Comparison of ENCODE assay signal across 8 cellular contexts in genomic region chr14:23469127-23469905, GRCh38. TPM values are rescaled to one million over a fixed set of nuclear protein-coding genes. Genes with fewer than 3 reads are reported as not detected.
DNase-seq lines count a peak whose midpoint lies in the region; ATAC-seq and TF ChIP-seq lines count a peak whose summit lies in the region.

TSS of gene NGDN (plus strand) at chr14:23469703. CDS start at chr14:23469716, 13 bp downstream.

- H3K4me3 ChIP-seq in H7 (ENCODE audit: insufficient read depth, low read depth, low read length) (peak within 1 kb of the TSS; percentile 66), Loucy (ENCODE audit: low read length, poor library complexity, severe bottlenecking) (peak within 1 kb of the TSS; percentile 98), fibroblast of the aortic adventitia (ENCODE audit: low read depth, low read length) (peak within 1 kb of the TSS; percentile 97)

- H3K9ac ChIP-seq in Loucy (ENCODE audit: low read depth, low read length, poor library complexity, severe bottlenecking): peak within 1 kb of the TSS; percentile 83

- peaks cover 23% of the 10 kb centered on the region for H3K79me2 ChIP-seq in Loucy (ENCODE audit: insufficient read depth, low read length)

- H3K9me3 Mint-ChIP-seq in nephron: no peaks in the 10 kb centered on the region
- H3K9me3 Mint-ChIP-seq in stimulated activated naive CD8-positive, alpha-beta T cell treated with anti-CD3 and anti-CD28 coated beads, Interleukin-15, amount 100 ng/mL, for 72 hours: no peaks in the 10 kb centered on the region

- H3K27me3 ChIP-seq in H7 (ENCODE audit: control insufficient read depth, insufficient read depth, low read length) (no peaks in the 10 kb centered on the region; the same call in 1 of the 2 replicates), Loucy (ENCODE audit: insufficient read depth, low read length, poor library complexity, severe bottlenecking) (peaks cover 4% of the 10 kb centered on the region)

- H3K27ac Mint-ChIP-seq in nephron: no peak within 1 kb of the TSS
- H3K27ac Mint-ChIP-seq in stimulated activated naive CD8-positive, alpha-beta T cell treated with anti-CD3 and anti-CD28 coated beads, Interleukin-15, amount 100 ng/mL, for 72 hours: no peak within 1 kb of the TSS

- H3K36me3 ChIP-seq in H7 (replicated peaks; ENCODE audit: control insufficient read depth, insufficient read depth, low read length) (peaks cover 10% of the 10 kb centered on the region), Loucy (ENCODE audit: insufficient read depth, low read length) (peaks cover 7% of the 10 kb centered on the region; the same call in 1 of the 2 replicates)

- no peaks in the 10 kb centered on the region for H3K9me3 ChIP-seq in Loucy (ENCODE audit: insufficient read depth, low read depth, low read length)

- ATAC-seq in stimulated activated naive CD8-positive, alpha-beta T cell treated with anti-CD3 and anti-CD28 coated beads, Interleukin-15, amount 100 ng/mL, for 72 hours: peak; percentile 97

- DNase-seq in G401 (ENCODE audit: low spot score): peak; percentile 100
- peak; percentile 95 for DNase-seq in H7
- peak; percentile 88 for DNase-seq in activated effector memory CD4-positive, alpha-beta T cell treated with Interleukin-2 at 50 U/mL for 16 hours
- peak; percentile 100 for DNase-seq in fibroblast of the aortic adventitia (ENCODE audit: low read depth)
- DNase-seq in stimulated activated naive CD8-positive, alpha-beta T cell treated with anti-CD3 and anti-CD28 coated beads, Interleukin-15, amount 100 ng/mL, for 72 hours: peak; percentile 94 to 96

- peaks cover 17% of the 10 kb centered on the region for H4K20me1 ChIP-seq in Loucy (ENCODE audit: insufficient read depth, low read length, poor library complexity, severe bottlenecking)

- no peaks in the 10 kb centered on the region for H3K9me2 ChIP-seq in Loucy (replicated peaks; ENCODE audit: low read depth, low read length)

- peak within 1 kb of the TSS; percentile 99 for H3K4me2 ChIP-seq in Loucy (ENCODE audit: low read depth, low read length, poor library complexity, severe bottlenecking)

- peak within 1 kb of the TSS; percentile 98 for H2AFZ ChIP-seq in Loucy (ENCODE audit: low read length)

- no peak within 1 kb of the TSS for H3K4me3 Mint-ChIP-seq in nephron
- no peak within 1 kb of the TSS for H3K4me3 Mint-ChIP-seq in stimulated activated naive CD8-positive, alpha-beta T cell treated with anti-CD3 and anti-CD28 coated beads, Interleukin-15, amount 100 ng/mL, for 72 hours

- peaks cover 4% of the 10 kb centered on the region for H3K4me1 ChIP-seq in Loucy (ENCODE audit: insufficient read depth, low read length, poor library complexity, severe bottlenecking)

- no peaks in the 10 kb centered on the region for H3K27me3 Mint-ChIP-seq in nephron (ENCODE audit: low read depth)
- H3K27me3 Mint-ChIP-seq in stimulated activated naive CD8-positive, alpha-beta T cell treated with anti-CD3 and anti-CD28 coated beads, Interleukin-15, amount 100 ng/mL, for 72 hours: no peaks in the 10 kb centered on the region

- TF ChIP-seq POLR2A in Raji (IDR thresholded peaks at IDR 0.05; ENCODE audit: insufficient read depth, low read depth, low read length): peak; percentile 80

- H3F3A ChIP-seq in Loucy (ENCODE audit: low read depth): no peaks in the 10 kb centered on the region

- peaks cover 14% of the 10 kb centered on the region for H3K36me3 Mint-ChIP-seq in nephron (ENCODE audit: low read depth)

- H3K4me1 Mint-ChIP-seq in nephron: no peaks in the 10 kb centered on the region
- peaks cover 9% of the 10 kb centered on the region for H3K4me1 Mint-ChIP-seq in stimulated activated naive CD8-positive, alpha-beta T cell treated with anti-CD3 and anti-CD28 coated beads, Interleukin-15, amount 100 ng/mL, for 72 hours

- TF ChIP-seq CTCF in Loucy (conservative IDR thresholded peaks at IDR 0.05; ENCODE audit: low read length) (peak; percentile 65), fibroblast of the aortic adventitia (IDR thresholded peaks at IDR 0.05; ENCODE audit: insufficient read depth, low read length) (peak; percentile 87), nephron (IDR thresholded peaks at IDR 0.05; ENCODE audit: unreplicated experiment in 3 of 3) (peak; percentile 89 to 94 (median 93))

- in situ Hi-C loops in G401 (cut with HindIII; ENCODE audit: low sequenced_read_pairs): no loop called here

RNA-seq across cellular contexts. Expression of gene NGDN, which starts in this region (rescaled TPM):
- total RNA-seq in G401 (2014; rRNA removed; shearing (Covaris generic)): 47.6 and 52.1 TPM in 2 replicates
- total RNA-seq in H7 (2014; rRNA removed; shearing (Covaris generic)): 58.1 and 62.8 TPM in 2 replicates
- 31.5 and 73.5 TPM in 2 replicates for total RNA-seq in fibroblast of the aortic adventitia (ENCODE audit: low replicate concordance)

Comparison
In these comparisons a context has a peak if more than half of its experiments do, and no peak if none do; other contexts are left out.
1. Peak in every context shown above with its lines: DNase-seq, ATAC-seq and H3K4me3 ChIP-seq.